ENCODE assay signal across 25 cellular contexts in genomic region chr17:42632949-42633444, GRCh38. TPM values are rescaled to one million over a fixed set of nuclear protein-coding genes. Genes with fewer than 3 reads are reported as not detected.
A peak's percentile ranks its signal among the peaks of the same experiment; 100 is the strongest.
DNase-seq lines count a peak whose midpoint lies in the region; ATAC-seq, FAIRE-seq and TF ChIP-seq lines count a peak whose summit lies in the region.
"Had no signal": no experiment of that assay in that cellular context is flagged by ENCODE, and none has a peak within 500 bp of the region (broad histone marks: within the 10 kb centered on the region; RNA-seq: fewer than 3 reads in every experiment).

No MANE protein-coding gene starts in this region.

- no peak for TF ChIP-seq EP300 in H1 (IDR thresholded peaks at IDR 0.05; ENCODE audit: borderline replicate concordance in 1 of 2, low read depth in 2 of 2, low read length in 2 of 2)

- dilution Hi-C loops in IMR-90 (cut with HindIII; ENCODE audit: low sequenced_read_pairs, unreplicated experiment), result no loop called here

- H3K27ac ChIP-seq in IMR-90 (ENCODE audit: insufficient read depth, low read length) (no peak overlapping the region), H1 (ENCODE audit: low read depth, low read length) (no peak overlapping the region)
- H3K27ac ChIP-seq in CD8-positive, alpha-beta memory T cell (ENCODE audit: low read depth, low read length), result no peak overlapping the region
- H3K27ac ChIP-seq: C4-2B, sigmoid colon, SJSA1, upper lobe of left lung, WERI-Rb-1 had no signal

- no peaks in the 10 kb centered on the region for H3K27me3 Mint-ChIP-seq in CD8-positive, alpha-beta memory T cell
- H3K27me3 Mint-ChIP-seq: activated T-helper 17 cell treated with anti-CD3 and anti-CD28 coated beads, Interleukin-2, amount 50 U/mL, for 72 hours had no signal

- FAIRE-seq in H1 (lab: Jason Lieb, UNC), result no peak
- FAIRE-seq: RCC 7860 had no signal

- no peak for TF ChIP-seq CTCF in IMR-90 (conservative IDR thresholded peaks at IDR 0.05; ENCODE audit: low read depth, low read length)
- no peak for TF ChIP-seq CTCF in H1 (IDR thresholded peaks at IDR 0.05; ENCODE audit: control extremely low read depth in 1 of 3, insufficient read depth in 1 of 3, low read depth in 1 of 3, low read length in 3 of 3)

- H3K9me3 Mint-ChIP-seq in CD8-positive, alpha-beta memory T cell, result no peaks in the 10 kb centered on the region
- H3K9me3 Mint-ChIP-seq: activated naive CD8-positive, alpha-beta T cell treated with anti-CD3 and anti-CD28 coated beads for 36 hours; activated T-helper 17 cell treated with anti-CD3 and anti-CD28 coated beads, Interleukin-2, amount 50 U/mL, for 72 hours; natural killer cell; T-helper 1 cell treated with Interleukin-12 subunit alpha and Interleukin-12 subunit beta and Interleukin-4 antibody, amounts not matched to agents 30 μg/mL and 1 μg/mL, for 36 hours had no signal

- intact Hi-C loops in IMR-90 (cut with micrococcal nuclease), result no loop called here

- H3K27me3 ChIP-seq in IMR-90 (ENCODE audit: control insufficient read depth, insufficient read depth, low read length) (peaks cover 12% of the 10 kb centered on the region), H1 (replicated peaks in 1 of 4; ENCODE audit: control insufficient read depth in 3 of 4, extremely low read depth in 1 of 4, insufficient read depth in 3 of 4, low read length in 3 of 4) (no peaks in the 10 kb centered on the region), mucosa of stomach (ENCODE audit: control insufficient read depth, insufficient read depth, low read length) (no peaks in the 10 kb centered on the region)
- no peaks in the 10 kb centered on the region for H3K27me3 ChIP-seq in CD8-positive, alpha-beta memory T cell (ENCODE audit: insufficient read depth, low read length, poor library complexity, severe bottlenecking)
- H3K27me3 ChIP-seq: sigmoid colon, upper lobe of left lung had no signal

- TF ChIP-seq RAD21 in IMR-90 (IDR thresholded peaks at IDR 0.05; ENCODE audit: low read length) (no peak), H1 (IDR thresholded peaks at IDR 0.05 in 1 of 2, conservative IDR thresholded peaks at IDR 0.05 in 1 of 2; ENCODE audit: low read depth in 2 of 2, low read length in 2 of 2) (no peak)

- no peak overlapping the region for H3K4me3 Mint-ChIP-seq in CD8-positive, alpha-beta memory T cell
- H3K4me3 Mint-ChIP-seq: activated naive CD8-positive, alpha-beta T cell treated with anti-CD3 and anti-CD28 coated beads for 36 hours; activated T-helper 17 cell treated with anti-CD3 and anti-CD28 coated beads, Interleukin-2, amount 50 U/mL, for 72 hours; natural killer cell; T-helper 1 cell treated with Interleukin-12 subunit alpha and Interleukin-12 subunit beta and Interleukin-4 antibody, amounts not matched to agents 30 μg/mL and 1 μg/mL, for 36 hours had no signal

- no peak overlapping the region for H2AK9ac ChIP-seq in IMR-90 (replicated peaks; ENCODE audit: low read depth, low read length, poor library complexity)

- H2BK15ac ChIP-seq in IMR-90 (ENCODE audit: low read depth, low read length), result no peak overlapping the region
- no peak overlapping the region for H2BK15ac ChIP-seq in H1 (ENCODE audit: low read length)

- 0 out of 2 replicates have a peak overlapping the region, but pooled peaks have one; percentile 49 for H3K23ac ChIP-seq in IMR-90 (ENCODE audit: low read depth, low read length)
- no peak overlapping the region for H3K23ac ChIP-seq in H1 (ENCODE audit: insufficient read length)

- H3K9me3 ChIP-seq in IMR-90 (ENCODE audit: control insufficient read depth, insufficient read depth, low read length) (no peaks in the 10 kb centered on the region), H1 (ENCODE audit: insufficient read depth in 2 of 2, low read depth in 1 of 2, low read length in 1 of 2) (no peaks in the 10 kb centered on the region), mucosa of stomach (ENCODE audit: control insufficient read depth, low read length) (no peaks in the 10 kb centered on the region)
- H3K9me3 ChIP-seq in CD8-positive, alpha-beta memory T cell (ENCODE audit: low read length), result no peaks in the 10 kb centered on the region
- H3K9me3 ChIP-seq: sigmoid colon, SJSA1, upper lobe of left lung had no signal

- DNase-seq in A172 (ENCODE audit: low spot score) (peak; percentile 34), IMR-90 (no peak), H1 (ENCODE audit: low read depth in 1 of 2, low spot score in 2 of 2) (no peak), NCI-H526 treated with DMSO at 0.1 percent for 48 hours (lab: John Stamatoyannopoulos, UW) (no peak), activated gamma-delta T cell (lab: John Stamatoyannopoulos, UW) (no peak)
- no peak for DNase-seq in CD8-positive, alpha-beta memory T cell
- DNase-seq: activated CD4-positive, alpha-beta T cell treated with anti-CD3 and anti-CD28 coated beads, Interleukin-2, amount 50 U/mL, for 1 hour; activated naive CD8-positive, alpha-beta T cell treated with anti-CD3 and anti-CD28 coated beads for 36 hours; effector CD8-positive, alpha-beta T cell; H7; left cardiac atrium; natural killer cell; NCI-H510A; NK-92 treated with Interleukin-12 subunit alpha and Interleukin-12 subunit beta, amount 100 ng/mL, for 24 hours; sigmoid colon; stimulated activated CD8-positive, alpha-beta memory T cell treated with anti-CD3 and anti-CD28 coated beads, Interleukin-4, amount 100 ng/mL, for 48 hours; upper lobe of left lung; WERI-Rb-1 had no signal

- no TSS peak for BruUV-seq in IMR-90 (replicated peaks; lab: Mats Ljungman, UMichigan)

- CTCF ChIA-PET in IMR-90 (lab: Yijun Ruan, JAX), result no interaction called here
- CTCF ChIA-PET in H1 (lab: Charles Lee; ENCODE audit: partially characterized antibody), result interaction anchor here (1.1 to 1.3 kb wide), 2 partner anchors 13 to 14 kb away, joined by 4 to 6 read pairs; no protein-coding TSS in a partner anchor
- CTCF ChIA-PET in CD8-positive, alpha-beta memory T cell (lab: Charles Lee), result interaction anchor here (0.5 kb wide), 1 partner anchor 90 kb away, joined by 3 read pairs; no protein-coding TSS in a partner anchor

- no peak overlapping the region for H2BK20ac ChIP-seq in IMR-90 (ENCODE audit: low read depth, low read length)
- no peak overlapping the region for H2BK20ac ChIP-seq in H1 (ENCODE audit: low read length)

- H3K56ac ChIP-seq in IMR-90 (ENCODE audit: extremely low read depth, insufficient read depth, low read length), result no peak overlapping the region
- no peak overlapping the region for H3K56ac ChIP-seq in H1 (replicated peaks; ENCODE audit: insufficient read length, low read depth, low read length)

- ATAC-seq in IMR-90 (ENCODE audit: low read depth) (no peak), HG03159 (IDR thresholded peaks at IDR 0.05; ENCODE audit: unreplicated experiment) (no peak)
- ATAC-seq: activated T-helper 17 cell treated with anti-CD3 and anti-CD28 coated beads, Interleukin-2, amount 50 U/mL, for 72 hours; left cardiac atrium; natural killer cell had no signal

- H3K18ac ChIP-seq in IMR-90 (ENCODE audit: low read depth, low read length) (no peak overlapping the region), H1 (ENCODE audit: extremely low read depth, low read length) (no peak overlapping the region)

- H2BK12ac ChIP-seq in H1 (ENCODE audit: low read depth, low read length), result no peak overlapping the region

- POLR2A ChIA-PET in IMR-90 (lab: Charles Lee; ENCODE audit: unreplicated experiment) (no interaction called here), H1 (lab: Charles Lee; ENCODE audit: partially characterized antibody) (interaction anchor here (0.9 to 1.1 kb wide), 2 partner anchors 13 to 33 kb away, joined by 3 to 4 read pairs; no protein-coding TSS in a partner anchor)
- POLR2A ChIA-PET in CD8-positive, alpha-beta memory T cell (lab: Charles Lee), result no interaction called here

- no peaks in the 10 kb centered on the region for H3K79me2 ChIP-seq in H1 (ENCODE audit: control insufficient read depth in 1 of 2, insufficient read depth in 2 of 2, low read length in 2 of 2)

- no peak overlapping the region for H2AK5ac ChIP-seq in IMR-90 (ENCODE audit: low read depth, low read length)
- no peak overlapping the region for H2AK5ac ChIP-seq in H1 (ENCODE audit: low read depth, low read length)

- H4K91ac ChIP-seq in IMR-90 (ENCODE audit: insufficient read depth, low read depth, low read length), result no peak overlapping the region
- no peak overlapping the region for H4K91ac ChIP-seq in H1 (replicated peaks; ENCODE audit: insufficient read length, low read length)

- TF ChIP-seq POLR2A in IMR-90 (IDR thresholded peaks at IDR 0.05; ENCODE audit: low read depth, low read length) (no peak), H1 (IDR thresholded peaks at IDR 0.05; ENCODE audit: control extremely low read depth in 1 of 2, low read depth in 2 of 2, low read length in 2 of 2) (no peak)

- H2BK120ac ChIP-seq in IMR-90 (ENCODE audit: low read depth, low read length), result no peak overlapping the region
- no peak overlapping the region for H2BK120ac ChIP-seq in H1 (replicated peaks; ENCODE audit: low read depth, low read length)

- no peaks in the 10 kb centered on the region for H3K36me3 ChIP-seq in IMR-90 (ENCODE audit: control insufficient read depth, insufficient read depth, low read length)
- no peaks in the 10 kb centered on the region for H3K36me3 ChIP-seq in H1 (ENCODE audit: control insufficient read depth in 2 of 4, insufficient read depth in 4 of 4, low read length in 3 of 4)
- H3K36me3 ChIP-seq in mucosa of stomach (ENCODE audit: control insufficient read depth, insufficient read depth, low read length), result no peaks in the 10 kb centered on the region
- H3K36me3 ChIP-seq in CD8-positive, alpha-beta memory T cell (ENCODE audit: insufficient read depth, low read length), result no peaks in the 10 kb centered on the region
- H3K36me3 ChIP-seq: sigmoid colon, SJSA1, upper lobe of left lung, WERI-Rb-1 had no signal

- H4K5ac ChIP-seq in IMR-90 (ENCODE audit: low read depth, low read length) (no peak overlapping the region), H1 (ENCODE audit: insufficient read length, low read depth, low read length) (no peak overlapping the region)

- H3K4me1 ChIP-seq in IMR-90 (ENCODE audit: control insufficient read depth, insufficient read depth, low read length) (no peaks in the 10 kb centered on the region), H1 (replicated peaks in 1 of 4; ENCODE audit: control insufficient read depth in 3 of 4, insufficient read depth in 4 of 4, low read length in 3 of 4) (no peaks in the 10 kb centered on the region), mucosa of stomach (ENCODE audit: control insufficient read depth, insufficient read depth, low read length) (peaks cover 20% of the 10 kb centered on the region)
- H3K4me1 ChIP-seq in CD8-positive, alpha-beta memory T cell (ENCODE audit: insufficient read depth, low read length), result no peaks in the 10 kb centered on the region
- H3K4me1 ChIP-seq: sigmoid colon, SJSA1, upper lobe of left lung had no signal

- no peaks in the 10 kb centered on the region for H3K4me1 Mint-ChIP-seq in CD8-positive, alpha-beta memory T cell
- H3K4me1 Mint-ChIP-seq: activated naive CD8-positive, alpha-beta T cell treated with anti-CD3 and anti-CD28 coated beads for 36 hours; activated T-helper 17 cell treated with anti-CD3 and anti-CD28 coated beads, Interleukin-2, amount 50 U/mL, for 72 hours; natural killer cell had no signal

- no peak overlapping the region for H3K9ac ChIP-seq in IMR-90 (ENCODE audit: low read depth, low read length)
- H3K9ac ChIP-seq in H1 (replicated peaks in 1 of 4; ENCODE audit: extremely low read depth in 1 of 4, low read depth in 3 of 4, low read length in 3 of 4), result no peak overlapping the region
- peak overlapping the region; percentile 66 for H3K9ac ChIP-seq in mucosa of stomach (ENCODE audit: low read length)

- no peaks in the 10 kb centered on the region for H4K20me1 ChIP-seq in IMR-90 (ENCODE audit: insufficient read depth, low read length)
- no peaks in the 10 kb centered on the region for H4K20me1 ChIP-seq in H1 (replicated peaks in 1 of 2; ENCODE audit: control insufficient read depth in 1 of 2, insufficient read depth in 2 of 2, low read length in 2 of 2)

- H4K8ac ChIP-seq in IMR-90 (ENCODE audit: low read depth in 2 of 2, low read length in 2 of 2) (no peak overlapping the region), H1 (ENCODE audit: extremely low read depth, insufficient read depth, low read length) (no peak overlapping the region)

- H3K9me1 ChIP-seq in IMR-90 (ENCODE audit: insufficient read depth, low read length), result no peaks in the 10 kb centered on the region

- H3K4me2 ChIP-seq in IMR-90 (ENCODE audit: low read depth, low read length) (no peak overlapping the region), H1 (ENCODE audit: insufficient read depth in 1 of 2, low read depth in 2 of 2, low read length in 2 of 2) (no peak overlapping the region)

- H3K4me3 ChIP-seq in IMR-90 (ENCODE audit: insufficient read depth, low read depth, low read length) (no peak overlapping the region), H1 (ENCODE audit: extremely low read depth in 1 of 4, insufficient read depth in 2 of 4, low read depth in 3 of 4, low read length in 4 of 4) (no peak overlapping the region), mucosa of stomach (ENCODE audit: low read length) (peak overlapping the region; percentile 6)
- H3K4me3 ChIP-seq in CD8-positive, alpha-beta memory T cell (ENCODE audit: low read length), result no peak overlapping the region
- H3K4me3 ChIP-seq: sigmoid colon, SJSA1, upper lobe of left lung had no signal

- in situ Hi-C loops in IMR-90 (cut with MboI; ENCODE audit: low sequenced_read_pairs), result no loop called here

- peaks cover 0 to 1% (median 0%) of the 10 kb centered on the region in 3 donors for H3K36me3 Mint-ChIP-seq in CD8-positive, alpha-beta memory T cell
- H3K36me3 Mint-ChIP-seq: activated naive CD8-positive, alpha-beta T cell treated with anti-CD3 and anti-CD28 coated beads for 36 hours; natural killer cell had no signal

- H3K4ac ChIP-seq in IMR-90 (ENCODE audit: low read depth, low read length) (no peak overlapping the region), H1 (replicated peaks; ENCODE audit: insufficient read length, low read depth, low read length) (no peak overlapping the region)

- H3K23me2 ChIP-seq in H1 (ENCODE audit: low read depth, low read length), result no peaks in the 10 kb centered on the region

- WGBS in IMR-90 (ENCODE audit: extremely low coverage in 2 of 2, insufficient read length in 1 of 2), 2 experiments, result 88% methylated on average over 6 of the region's 9 CpGs; no CpG with 5 or more reads in 1 of the 2 experiments
- 90% methylated on average over 9 of the region's 9 CpGs; no CpG with 5 or more reads in 1 of the 2 experiments for WGBS in H1 (ENCODE audit: extremely low coverage in 1 of 2, insufficient coverage in 1 of 2, insufficient read length in 1 of 2, insufficient replicate concordance in 2 of 2, low coverage in 1 of 2, low lambda C conversion rate in 2 of 2, missing lambda C conversion rate in 1 of 2), 2 experiments

- no peak overlapping the region for H2BK5ac ChIP-seq in IMR-90 (ENCODE audit: low read depth, low read length, poor library complexity, severe bottlenecking)
- H2BK5ac ChIP-seq in H1 (ENCODE audit: low read depth, low read length), result no peak overlapping the region

- no peak overlapping the region for H3K14ac ChIP-seq in IMR-90 (replicated peaks; ENCODE audit: low read depth, low read length)
- H3K14ac ChIP-seq in H1 (ENCODE audit: insufficient read length), result no peak overlapping the region

- no peak overlapping the region for H3K27ac Mint-ChIP-seq in CD8-positive, alpha-beta memory T cell
- H3K27ac Mint-ChIP-seq: activated naive CD8-positive, alpha-beta T cell treated with anti-CD3 and anti-CD28 coated beads for 36 hours; activated T-helper 17 cell treated with anti-CD3 and anti-CD28 coated beads, Interleukin-2, amount 50 U/mL, for 72 hours; natural killer cell; T-helper 1 cell treated with Interleukin-12 subunit alpha and Interleukin-12 subunit beta and Interleukin-4 antibody, amounts not matched to agents 30 μg/mL and 1 μg/mL, for 36 hours had no signal

- H3K79me1 ChIP-seq in IMR-90 (ENCODE audit: low read depth in 1 of 2, low read length in 2 of 2) (no peaks in the 10 kb centered on the region), H1 (ENCODE audit: low read depth, low read length) (no peaks in the 10 kb centered on the region)

- peak overlapping the region; percentile 32 for H2AFZ ChIP-seq in IMR-90 (replicated peaks; ENCODE audit: low read length, poor library complexity)
- H2AFZ ChIP-seq in H1 (ENCODE audit: low read length), result peak overlapping the region; percentile 13

RNA-seq across cellular contexts. Expression of gene TUBG1, which starts 23.5 kb away (rescaled TPM):
- total RNA-seq in A172 (2014; rRNA removed; shearing (Covaris generic)), result 157 and 159 TPM in 2 replicates
- total RNA-seq in IMR-90 (2012; rRNA removed), result 38.9 and 42.5 TPM in 2 replicates
- polyA plus RNA-seq in IMR-90 (2012; rRNA removed) (93.8 and 94.5 TPM in 2 replicates), H1 (2011; rRNA removed) (208 and 276 TPM in 2 replicates)
- polyA plus RNA-seq in IMR-90 (2012; cell fraction: cytosol; rRNA removed), result 39.9 and 84.1 TPM in 2 replicates
- 47.0 and 75.2 TPM in 2 replicates for polyA plus RNA-seq in IMR-90 (2012; cell fraction: nucleus; rRNA removed; ENCODE audit: low replicate concordance)
- total RNA-seq in H1 (2021; fragmentation: NEBNext Ultra II Directional; extraction: Animal tissue kit (Norgen Biotek cat#: 25700)), result 107 and 109 TPM in 2 replicates
- polyA plus RNA-seq in H1 (2011; cell fraction: cytosol; rRNA removed), result 163 TPM
- 216 TPM for polyA plus RNA-seq in H1 (2011; cell fraction: nucleus; rRNA removed)
- 169 to 180 TPM (median 176 TPM) in 4 replicates for polyA plus RNA-seq in H1 (2012, experiment 1 of 2)
- 145 TPM for polyA plus RNA-seq in H1 (2012, experiment 2 of 2)
- 91.7 TPM for polyA plus RNA-seq in H1 (2013, experiment 1 of 2)
- polyA plus RNA-seq in H1 (2013, experiment 2 of 2), result 89.5 TPM
- 91.4 and 136 TPM in 2 replicates for polyA minus RNA-seq in H1 (2011; rRNA and poly(A)+ RNA removed)
- 65.7 TPM for polyA minus RNA-seq in H1 (2011; cell fraction: cytosol; rRNA and poly(A)+ RNA removed)
- 54.6 TPM for polyA minus RNA-seq in H1 (2011; cell fraction: nucleus; rRNA and poly(A)+ RNA removed)
- total RNA-seq in CD8-positive, alpha-beta memory T cell, result 100 to 1,000 TPM; 112 to 119 TPM
- polyA plus RNA-seq in CD8-positive, alpha-beta memory T cell, result 11.1 TPM

RNA-seq across cellular contexts. Expression of gene RETREG3, which starts 23.8 kb away (rescaled TPM):
- total RNA-seq in A172 (2014; rRNA removed; shearing (Covaris generic)), result 62.3 and 63.0 TPM in 2 replicates
- 44.1 and 47.2 TPM in 2 replicates for total RNA-seq in IMR-90 (2012; rRNA removed)
- 18.1 and 24.4 TPM in 2 replicates for polyA plus RNA-seq in IMR-90 (2012; rRNA removed)
- polyA plus RNA-seq in IMR-90 (2012; cell fraction: cytosol; rRNA removed), result 20.5 and 24.9 TPM in 2 replicates
- 25.1 and 26.0 TPM in 2 replicates for polyA plus RNA-seq in IMR-90 (2012; cell fraction: nucleus; rRNA removed; ENCODE audit: low replicate concordance)
- 39.6 and 42.6 TPM in 2 replicates for total RNA-seq in H1 (2021; fragmentation: NEBNext Ultra II Directional; extraction: Animal tissue kit (Norgen Biotek cat#: 25700))
- polyA plus RNA-seq in H1 (2011; rRNA removed), result 23.7 and 27.0 TPM in 2 replicates
- polyA plus RNA-seq in H1 (2011; cell fraction: cytosol; rRNA removed), result 23.9 TPM
- 26.4 TPM for polyA plus RNA-seq in H1 (2011; cell fraction: nucleus; rRNA removed)
- 17.8 to 21.7 TPM (median 21.0 TPM) in 4 replicates for polyA plus RNA-seq in H1 (2012, experiment 1 of 2)
- polyA plus RNA-seq in H1 (2012, experiment 2 of 2), result 16.0 TPM
- 29.8 TPM for polyA plus RNA-seq in H1 (2013, experiment 1 of 2)
- 39.7 TPM for polyA plus RNA-seq in H1 (2013, experiment 2 of 2)
- 119 and 127 TPM in 2 replicates for polyA minus RNA-seq in H1 (2011; rRNA and poly(A)+ RNA removed)
- polyA minus RNA-seq in H1 (2011; cell fraction: cytosol; rRNA and poly(A)+ RNA removed), result 30.1 TPM
- polyA minus RNA-seq in H1 (2011; cell fraction: nucleus; rRNA and poly(A)+ RNA removed), result 19.8 TPM
- total RNA-seq in CD8-positive, alpha-beta memory T cell, result 10 to 100 TPM; 39.7 to 40.3 TPM
- 109 TPM for polyA plus RNA-seq in CD8-positive, alpha-beta memory T cell

RNA-seq across cellular contexts. Expression of gene TUBG2, which starts 26.1 kb away (rescaled TPM):
- total RNA-seq in A172 (2014; rRNA removed; shearing (Covaris generic)), result 21.8 and 34.1 TPM in 2 replicates
- 3.3 and 3.6 TPM in 2 replicates for total RNA-seq in IMR-90 (2012; rRNA removed)
- polyA plus RNA-seq in IMR-90 (2012; rRNA removed) (19.4 and 24.6 TPM in 2 replicates), H1 (2011; rRNA removed) (16.6 and 31.2 TPM in 2 replicates)
- 12.0 and 21.3 TPM in 2 replicates for polyA plus RNA-seq in IMR-90 (2012; cell fraction: cytosol; rRNA removed)
- 102 and 132 TPM in 2 replicates for polyA plus RNA-seq in IMR-90 (2012; cell fraction: nucleus; rRNA removed; ENCODE audit: low replicate concordance)
- total RNA-seq in H1 (2021; fragmentation: NEBNext Ultra II Directional; extraction: Animal tissue kit (Norgen Biotek cat#: 25700)), result 13.0 and 14.8 TPM in 2 replicates
- 25.8 TPM for polyA plus RNA-seq in H1 (2011; cell fraction: cytosol; rRNA removed)
- 66.4 TPM for polyA plus RNA-seq in H1 (2011; cell fraction: nucleus; rRNA removed)
- polyA plus RNA-seq in H1 (2012, experiment 1 of 2), result 16.3 to 23.9 TPM (median 20.6 TPM) in 4 replicates
- 8.5 TPM for polyA plus RNA-seq in H1 (2012, experiment 2 of 2)
- 13.5 TPM for polyA plus RNA-seq in H1 (2013, experiment 1 of 2)
- polyA plus RNA-seq in H1 (2013, experiment 2 of 2), result 12.2 TPM
- 7.4 and 10.9 TPM in 2 replicates for polyA minus RNA-seq in H1 (2011; rRNA and poly(A)+ RNA removed)
- polyA minus RNA-seq in H1 (2011; cell fraction: cytosol; rRNA and poly(A)+ RNA removed), result 8.1 TPM
- polyA minus RNA-seq in H1 (2011; cell fraction: nucleus; rRNA and poly(A)+ RNA removed), result 18.2 TPM
- total RNA-seq in CD8-positive, alpha-beta memory T cell, result 10 to 100 TPM; 10.6 to 11.6 TPM
- polyA plus RNA-seq in CD8-positive, alpha-beta memory T cell, result 3.4 TPM

RNA-seq across cellular contexts. Expression of gene PLEKHH3, which starts 43.8 kb away (rescaled TPM):
- total RNA-seq in A172 (2014; rRNA removed; shearing (Covaris generic)), result 32.8 and 37.0 TPM in 2 replicates
- total RNA-seq in IMR-90 (2012; rRNA removed), result 2.5 and 2.9 TPM in 2 replicates
- polyA plus RNA-seq in IMR-90 (2012; rRNA removed) (10.5 and 13.2 TPM in 2 replicates), H1 (2011; rRNA removed) (13.5 and 23.7 TPM in 2 replicates)
- 10.2 and 13.4 TPM in 2 replicates for polyA plus RNA-seq in IMR-90 (2012; cell fraction: cytosol; rRNA removed)
- polyA plus RNA-seq in IMR-90 (2012; cell fraction: nucleus; rRNA removed; ENCODE audit: low replicate concordance), result 19.1 and 48.9 TPM in 2 replicates
- total RNA-seq in H1 (2021; fragmentation: NEBNext Ultra II Directional; extraction: Animal tissue kit (Norgen Biotek cat#: 25700)), result 11.1 and 13.7 TPM in 2 replicates
- polyA plus RNA-seq in H1 (2011; cell fraction: cytosol; rRNA removed), result 12.2 TPM
- 34.2 TPM for polyA plus RNA-seq in H1 (2011; cell fraction: nucleus; rRNA removed)
- polyA plus RNA-seq in H1 (2012, experiment 1 of 2), result 9.0 to 20.7 TPM (median 18.4 TPM) in 4 replicates
- 15.8 TPM for polyA plus RNA-seq in H1 (2012, experiment 2 of 2)
- 15.6 TPM for polyA plus RNA-seq in H1 (2013, experiment 1 of 2)
- 14.6 TPM for polyA plus RNA-seq in H1 (2013, experiment 2 of 2)
- 2.6 and 3.5 TPM in 2 replicates for polyA minus RNA-seq in H1 (2011; rRNA and poly(A)+ RNA removed)
- polyA minus RNA-seq in H1 (2011; cell fraction: cytosol; rRNA and poly(A)+ RNA removed), result 14.1 TPM
- polyA minus RNA-seq in H1 (2011; cell fraction: nucleus; rRNA and poly(A)+ RNA removed), result 11.3 TPM
- total RNA-seq in CD8-positive, alpha-beta memory T cell, result under 1 TPM; 0.38 to 0.70 TPM
- not detected for polyA plus RNA-seq in CD8-positive, alpha-beta memory T cell

RNA-seq across cellular contexts. Expression of gene CCR10, which starts 48.6 kb away (rescaled TPM):
- total RNA-seq in A172 (2014; rRNA removed; shearing (Covaris generic)), result 2.7 and 3.6 TPM in 2 replicates
- total RNA-seq in IMR-90 (2012; rRNA removed), result 0.36 and 0.56 TPM in 2 replicates
- polyA plus RNA-seq in IMR-90 (2012; rRNA removed), result 2.4 and 3.0 TPM in 2 replicates
- 2.4 and 5.9 TPM in 2 replicates for polyA plus RNA-seq in IMR-90 (2012; cell fraction: cytosol; rRNA removed)
- 6.1 and 16.6 TPM in 2 replicates for polyA plus RNA-seq in IMR-90 (2012; cell fraction: nucleus; rRNA removed; ENCODE audit: low replicate concordance)
- 0.75 and 1.1 TPM in 2 replicates for total RNA-seq in H1 (2021; fragmentation: NEBNext Ultra II Directional; extraction: Animal tissue kit (Norgen Biotek cat#: 25700))
- polyA plus RNA-seq in H1 (2011; rRNA removed), result 4.0 and 5.7 TPM in 2 replicates
- 2.5 TPM for polyA plus RNA-seq in H1 (2011; cell fraction: cytosol; rRNA removed)
- polyA plus RNA-seq in H1 (2011; cell fraction: nucleus; rRNA removed), result 2.8 TPM
- 1.8 to 2.8 TPM (median 2.2 TPM) in 4 replicates for polyA plus RNA-seq in H1 (2012, experiment 1 of 2)
- 1.9 TPM for polyA plus RNA-seq in H1 (2012, experiment 2 of 2)
- polyA plus RNA-seq in H1 (2013, experiment 1 of 2), result 2.1 TPM
- 1.7 TPM for polyA plus RNA-seq in H1 (2013, experiment 2 of 2)
- 0.28 and 0.29 TPM in 2 replicates for polyA minus RNA-seq in H1 (2011; rRNA and poly(A)+ RNA removed)
- 2.6 TPM for polyA minus RNA-seq in H1 (2011; cell fraction: cytosol; rRNA and poly(A)+ RNA removed)
- 1.3 TPM for polyA minus RNA-seq in H1 (2011; cell fraction: nucleus; rRNA and poly(A)+ RNA removed)
- under 1 TPM; 0.18 to 0.20 TPM for total RNA-seq in CD8-positive, alpha-beta memory T cell
- 1.9 TPM for polyA plus RNA-seq in CD8-positive, alpha-beta memory T cell
- total RNA-seq: SJSA1 had no signal
